In the genomic region with DNA sequence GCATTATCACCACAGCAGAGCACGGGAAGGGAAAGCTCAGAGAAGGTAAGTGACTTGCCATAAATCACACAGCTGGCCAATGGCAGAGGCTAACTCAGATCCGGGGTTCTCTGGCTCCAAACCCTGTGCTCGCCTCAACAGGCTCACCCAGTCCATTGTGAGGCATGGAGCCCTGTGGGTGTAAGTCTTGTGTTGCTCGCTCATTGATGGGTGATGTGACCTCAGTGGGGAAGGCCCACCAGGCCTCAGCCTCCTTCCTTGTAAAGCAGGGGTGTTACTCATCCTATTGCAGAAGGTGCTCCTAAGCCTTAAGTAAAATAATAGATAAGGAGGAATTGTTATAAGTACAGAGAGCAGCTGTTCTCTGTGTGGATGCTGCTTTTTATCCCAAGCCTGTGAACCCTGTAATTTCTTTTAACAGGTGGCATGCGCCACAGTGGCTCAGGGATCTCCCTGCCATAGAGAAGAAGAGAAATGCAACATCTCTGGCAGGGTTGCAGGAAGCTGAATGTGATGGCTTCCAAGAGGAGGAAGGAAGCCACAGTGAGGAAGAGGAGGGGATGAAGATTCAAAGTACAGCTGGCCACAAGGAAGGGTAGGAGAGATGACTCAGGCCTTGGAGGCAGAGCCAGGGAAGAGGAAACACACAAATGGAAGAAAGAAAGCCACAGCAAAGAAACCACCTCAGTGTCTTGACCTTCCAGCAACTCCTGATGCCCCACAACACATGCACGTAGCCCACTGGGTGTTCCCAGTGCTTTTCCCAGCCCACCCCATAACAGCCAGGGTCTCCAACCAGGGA, we compare ENCODE assay signal across 14 cellular contexts. TPM values are rescaled to one million over a fixed set of nuclear protein-coding genes. Genes with fewer than 3 reads are reported as not detected.
DNase-seq lines count a peak whose midpoint lies in the region; ATAC-seq and TF ChIP-seq lines count a peak whose summit lies in the region.
"Had no signal": no experiment of that assay in that cellular context is flagged by ENCODE, and none has a peak within 500 bp of the region (broad histone marks: within the 10 kb centered on the region; RNA-seq: fewer than 3 reads in every experiment).

No MANE protein-coding gene starts in this region.

- no peak overlapping the region for H3K27ac Mint-ChIP-seq in activated CD8-positive, alpha-beta memory T cell treated with anti-CD3 and anti-CD28 coated beads, Interleukin-2, amount 10 ng/mL, durations not matched to agents 7 days and 5 days
- peak overlapping the region; percentile 18 for H3K27ac Mint-ChIP-seq in stimulated activated effector memory CD8-positive, alpha-beta T cell treated with anti-CD3 and anti-CD28 coated beads, Interleukin-12 subunit alpha, Interleukin-12 subunit beta, amount 100 ng/mL, for 72 hours
- H3K27ac Mint-ChIP-seq: IgD-negative memory B cell had no signal

- peaks cover 4% of the 10 kb centered on the region for H3K36me3 Mint-ChIP-seq in activated CD8-positive, alpha-beta memory T cell treated with anti-CD3 and anti-CD28 coated beads, Interleukin-2, amount 10 ng/mL, durations not matched to agents 7 days and 5 days
- H3K36me3 Mint-ChIP-seq in stimulated activated effector memory CD8-positive, alpha-beta T cell treated with anti-CD3 and anti-CD28 coated beads, Interleukin-12 subunit alpha, Interleukin-12 subunit beta, amount 100 ng/mL, for 72 hours: no peaks in the 10 kb centered on the region
- H3K36me3 Mint-ChIP-seq: IgD-negative memory B cell had no signal

- peak; percentile 30 for ATAC-seq in activated CD8-positive, alpha-beta memory T cell treated with anti-CD3 and anti-CD28 coated beads, Interleukin-2, amount 10 ng/mL, durations not matched to agents 7 days and 5 days
- ATAC-seq in stimulated activated effector memory CD8-positive, alpha-beta T cell treated with anti-CD3 and anti-CD28 coated beads, Interleukin-12 subunit alpha, Interleukin-12 subunit beta, amount 100 ng/mL, for 72 hours: peak; percentile 92

- DNase-seq in activated CD8-positive, alpha-beta memory T cell treated with anti-CD3 and anti-CD28 coated beads, Interleukin-2, amount 10 ng/mL, durations not matched to agents 7 days and 5 days: no peak
- DNase-seq in activated CD8-positive, alpha-beta memory T cell treated with anti-CD3 and anti-CD28 coated beads, Interleukin-2, amount 50 U/mL, for 48 hours: no peak
- DNase-seq in NCI-H2227 (lab: John Stamatoyannopoulos, UW; ENCODE audit: unreplicated experiment) (peak; percentile 19), choroid plexus epithelial cell (ENCODE audit: low read depth) (peak; percentile 2), NCI-H1092 (lab: John Stamatoyannopoulos, UW) (no peak), SW480 (ENCODE audit: low spot score) (no peak)
- no peak for DNase-seq in stimulated activated effector memory CD8-positive, alpha-beta T cell treated with anti-CD3 and anti-CD28 coated beads, Interleukin-12 subunit alpha, Interleukin-12 subunit beta, amount 100 ng/mL, for 72 hours (ENCODE audit: low spot score in 2 of 2)
- DNase-seq in stimulated activated CD4-positive, alpha-beta T cell treated with anti-CD3 and anti-CD28 coated beads, Interleukin-2, amount 100 ng/mL, for 24 hours: no peak
- DNase-seq: adrenal gland, Caco-2, SK-N-SH, WERI-Rb-1 had no signal

- no peaks in the 10 kb centered on the region for H3K9me3 Mint-ChIP-seq in activated CD8-positive, alpha-beta memory T cell treated with anti-CD3 and anti-CD28 coated beads, Interleukin-2, amount 10 ng/mL, durations not matched to agents 7 days and 5 days (ENCODE audit: low read depth)
- H3K9me3 Mint-ChIP-seq in stimulated activated effector memory CD8-positive, alpha-beta T cell treated with anti-CD3 and anti-CD28 coated beads, Interleukin-12 subunit alpha, Interleukin-12 subunit beta, amount 100 ng/mL, for 72 hours: no peaks in the 10 kb centered on the region

- peaks cover 41% of the 10 kb centered on the region for H3K4me1 Mint-ChIP-seq in activated CD8-positive, alpha-beta memory T cell treated with anti-CD3 and anti-CD28 coated beads, Interleukin-2, amount 10 ng/mL, durations not matched to agents 7 days and 5 days
- peaks cover 24% of the 10 kb centered on the region for H3K4me1 Mint-ChIP-seq in stimulated activated effector memory CD8-positive, alpha-beta T cell treated with anti-CD3 and anti-CD28 coated beads, Interleukin-12 subunit alpha, Interleukin-12 subunit beta, amount 100 ng/mL, for 72 hours

- H3K4me3 ChIP-seq in choroid plexus epithelial cell (ENCODE audit: low read depth, low read length): no peak overlapping the region
- H3K4me3 ChIP-seq: adrenal gland had no signal

- CTCF ChIA-PET in activated CD8-positive, alpha-beta memory T cell treated with anti-CD3 and anti-CD28 coated beads, Interleukin-2, amount 10 ng/mL, durations not matched to agents 7 days and 5 days (lab: Charles Lee): interaction anchor here (1.7 to 1.9 kb wide), 2 partner anchors 9 to 20 kb away, joined by 4 to 6 read pairs; no protein-coding TSS in a partner anchor

- H3K27me3 Mint-ChIP-seq in activated CD8-positive, alpha-beta memory T cell treated with anti-CD3 and anti-CD28 coated beads, Interleukin-2, amount 10 ng/mL, durations not matched to agents 7 days and 5 days: peaks cover 16% of the 10 kb centered on the region

- no peak overlapping the region for H3K4me3 Mint-ChIP-seq in activated CD8-positive, alpha-beta memory T cell treated with anti-CD3 and anti-CD28 coated beads, Interleukin-2, amount 10 ng/mL, durations not matched to agents 7 days and 5 days
- no peak overlapping the region for H3K4me3 Mint-ChIP-seq in stimulated activated effector memory CD8-positive, alpha-beta T cell treated with anti-CD3 and anti-CD28 coated beads, Interleukin-12 subunit alpha, Interleukin-12 subunit beta, amount 100 ng/mL, for 72 hours
- H3K4me3 Mint-ChIP-seq: IgD-negative memory B cell had no signal

- TF ChIP-seq CTCF in choroid plexus epithelial cell (conservative IDR thresholded peaks at IDR 0.05; ENCODE audit: low read depth, low read length): no peak

RNA-seq across cellular contexts. Expression of gene SPSB4, which starts 30.8 kb away (rescaled TPM):
- total RNA-seq in activated CD8-positive, alpha-beta memory T cell treated with anti-CD3 and anti-CD28 coated beads, Interleukin-2, amount 10 ng/mL, durations not matched to agents 7 days and 5 days: under 1 TPM in 1 of 2 experiments, not detected in 1; 0.28 TPM
- total RNA-seq: Caco-2, fibroblast of lung had no signal

Comparison
In these comparisons a context has a peak if more than half of its experiments do, and no peak if none do; other contexts are left out.
1. DNase-seq: peak in NCI-H2227 (single experiment) and choroid plexus epithelial cell (single experiment); none in activated CD8-positive, alpha-beta memory T cell treated with anti-CD3 and anti-CD28 coated beads, Interleukin-2, amount 10 ng/mL, durations not matched to agents 7 days and 5 days (single experiment), activated CD8-positive, alpha-beta memory T cell treated with anti-CD3 and anti-CD28 coated beads, Interleukin-2, amount 50 U/mL, for 48 hours (single experiment), stimulated activated effector memory CD8-positive, alpha-beta T cell treated with anti-CD3 and anti-CD28 coated beads, Interleukin-12 subunit alpha, Interleukin-12 subunit beta, amount 100 ng/mL, for 72 hours (0 of 2), NCI-H1092 (single experiment), SW480 (single experiment) and stimulated activated CD4-positive, alpha-beta T cell treated with anti-CD3 and anti-CD28 coated beads, Interleukin-2, amount 100 ng/mL, for 24 hours (0 of 2).